In the genomic region with DNA sequence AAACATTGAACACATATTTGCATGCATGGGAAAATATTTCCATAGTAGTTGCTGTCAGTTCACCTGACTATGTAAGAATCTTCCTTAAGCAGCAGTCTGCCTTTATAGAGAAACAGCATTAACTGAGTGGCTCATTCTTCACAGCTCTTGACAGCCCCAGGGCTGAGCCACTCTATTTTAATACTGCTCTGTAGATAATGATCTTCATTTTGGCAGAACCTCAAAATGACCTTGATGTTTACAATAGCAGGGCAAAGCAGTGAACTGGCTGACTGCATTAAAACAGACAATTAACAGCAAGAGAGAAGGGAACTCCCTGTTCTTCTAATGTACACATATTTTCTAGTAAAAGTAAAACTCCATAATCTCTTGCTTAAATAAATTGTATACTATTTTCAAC, we compare ENCODE assay signal across 14 cellular contexts.
DNase-seq lines count a peak whose midpoint lies in the region; TF ChIP-seq lines count a peak whose summit lies in the region.
"Had no signal": no experiment of that assay in that cellular context is flagged by ENCODE, and none has a peak within 500 bp of the region (broad histone marks: within the 10 kb centered on the region; RNA-seq: fewer than 3 reads in every experiment).

No MANE protein-coding gene starts in this region.

- peak in 2 of 4 donors; percentile 5 to 34 for TF ChIP-seq EP300 in sigmoid colon (IDR thresholded peaks at IDR 0.05)

- peaks cover 0 to 18% (median 10%) of the 10 kb centered on the region in 4 donors for H3K4me1 ChIP-seq in sigmoid colon
- H3K4me1 ChIP-seq: A549 had no signal

- H3K27me3 ChIP-seq in sigmoid colon, result no peaks in the 10 kb centered on the region

- DNase-seq in NCI-H510A treated with DMSO at 0.1 percent for 48 hours (lab: John Stamatoyannopoulos, UW) (peak; percentile 58), NCI-H510A (lab: John Stamatoyannopoulos, UW) (no peak), NCI-H2107 treated with DMSO at 0.1 percent for 48 hours (lab: John Stamatoyannopoulos, UW; ENCODE audit: unreplicated experiment) (peak; percentile 29), SK-N-DZ (ENCODE audit: low spot score) (peak; percentile 77), sigmoid colon (no peak), globus pallidus (ENCODE audit: low spot score) (no peak), GM19238 (ENCODE audit: insufficient read length, low spot score) (no peak), HPDE6-E6E7 (ENCODE audit: extremely low spot score) (no peak)
- DNase-seq: aorta; GM23248; midbrain; NCI-H82; stimulated activated naive CD8-positive, alpha-beta T cell treated with anti-CD3 and anti-CD28 coated beads, Interleukin-15, amount 100 ng/mL, for 72 hours had no signal

- H3K4me3 ChIP-seq in sigmoid colon, result no peak overlapping the region
- H3K4me3 ChIP-seq: A549, GM23248 had no signal

- no peak for TF ChIP-seq POLR2A in sigmoid colon (IDR thresholded peaks at IDR 0.05)

- peaks cover 0 to 15% (median 9%) of the 10 kb centered on the region in 4 donors for H3K9me3 ChIP-seq in sigmoid colon

- intact Hi-C loops in sigmoid colon (cut with DNase I), result no loop called here

- no peaks in the 10 kb centered on the region for H3K36me3 ChIP-seq in sigmoid colon

- peak overlapping the region in 3 of 4 donors; percentile 31 to 54 (median 34) for H3K27ac ChIP-seq in sigmoid colon
- H3K27ac ChIP-seq: A549, GM23248 had no signal

- no peak for TF ChIP-seq CTCF in sigmoid colon (IDR thresholded peaks at IDR 0.05)

Comparison
In these comparisons a context has a peak if more than half of its experiments do, and no peak if none do; other contexts are left out.
1. DNase-seq: peak in NCI-H510A treated with DMSO at 0.1 percent for 48 hours (single experiment), NCI-H2107 treated with DMSO at 0.1 percent for 48 hours (single experiment) and SK-N-DZ (single experiment); none in NCI-H510A (single experiment), sigmoid colon (single experiment), globus pallidus (single experiment), GM19238 (single experiment) and HPDE6-E6E7 (single experiment).